In genomic region chr6:126307859-126308258, GRCh38 we compare ENCODE assay signal across 1 cellular context.
TF ChIP-seq lines count a peak whose summit lies in the region.

No MANE protein-coding gene starts in this region.

TF ChIP-seq in IMR-90, 13 proteins besides CTCF, POLR2A, EP300 and RAD21 (continued from another document):
- no peak for TF ChIP-seq RCOR1 (IDR thresholded peaks at IDR 0.05; ENCODE audit: insufficient replicate concordance, low read length)
- TF ChIP-seq MAFK (IDR thresholded peaks at IDR 0.05; ENCODE audit: low read depth, low read length): no peak
- TF ChIP-seq SMC3 (IDR thresholded peaks at IDR 0.05; ENCODE audit: low read depth, low read length): no peak
- no peak for TF ChIP-seq ELK1 (IDR thresholded peaks at IDR 0.05; ENCODE audit: borderline replicate concordance, low read depth, low read length)
- TF ChIP-seq RFX5 (IDR thresholded peaks at IDR 0.05; ENCODE audit: low read depth, low read length): no peak
- TF ChIP-seq FOS (IDR thresholded peaks at IDR 0.05; ENCODE audit: low read depth, low read length): no peak
- no peak for TF ChIP-seq USF2 (IDR thresholded peaks at IDR 0.05; ENCODE audit: low read depth, low read length)
